In genomic region chr19:19427302-19427701, GRCh38 we compare ENCODE assay signal across 29 cellular contexts. TPM values are rescaled to one million over a fixed set of nuclear protein-coding genes. Genes with fewer than 3 reads are reported as not detected.
DNase-seq lines count a peak whose midpoint lies in the region; ATAC-seq and TF ChIP-seq lines count a peak whose summit lies in the region.
"Had no signal": no experiment of that assay in that cellular context is flagged by ENCODE, and none has a peak within 500 bp of the region (broad histone marks: within the 10 kb centered on the region; RNA-seq: fewer than 3 reads in every experiment).

No MANE protein-coding gene starts in this region.

- POLR2A ChIA-PET in CD4-positive, alpha-beta memory T cell (lab: Charles Lee; ENCODE audit: partially characterized antibody) = interaction anchor here (0.6 kb wide), 1 partner anchor 60 kb away, joined by 3 read pairs; no protein-coding TSS in a partner anchor

- peaks cover 84% of the 10 kb centered on the region for H3K4me1 ChIP-seq in CD4-positive, alpha-beta memory T cell (ENCODE audit: insufficient read depth, low read length)
- peaks cover 18% of the 10 kb centered on the region for H3K4me1 ChIP-seq in neural progenitor cell
- H3K4me1 ChIP-seq: A549, prostate gland had no signal

- peaks cover 92% of the 10 kb centered on the region for H4K20me1 ChIP-seq in neural progenitor cell (ENCODE audit: low read depth)

- peak overlapping the region; percentile 73 for H3K27ac Mint-ChIP-seq in activated T-cell treated with anti-CD3 and anti-CD28 coated beads, Interleukin-2, amount 50 U/mL, for 24 hours
- peak overlapping the region in 6 of 7 donors; percentile 47 to 79 (median 58) for H3K27ac Mint-ChIP-seq in CD4-positive, alpha-beta memory T cell
- H3K27ac Mint-ChIP-seq in brain (peak overlapping the region in 4 of 5 experiments; percentile 10 to 84 (median 34)), neural progenitor cell (peak overlapping the region; percentile 20)

- no peak overlapping the region for H3K27ac ChIP-seq in CD4-positive, alpha-beta memory T cell (ENCODE audit: low read depth, low read length)
- H3K27ac ChIP-seq in neural progenitor cell = no peak overlapping the region
- H3K27ac ChIP-seq: A549, prostate gland, tibial nerve had no signal

- peaks cover 100% of the 10 kb centered on the region for H3K79me2 ChIP-seq in neural progenitor cell (ENCODE audit: low read depth)

- intact Hi-C loops in CD4-positive, alpha-beta memory T cell (cut with micrococcal nuclease) = no loop called here

- no peaks in the 10 kb centered on the region for H3K27me3 Mint-ChIP-seq in activated T-cell treated with anti-CD3 and anti-CD28 coated beads, Interleukin-2, amount 50 U/mL, for 24 hours
- H3K27me3 Mint-ChIP-seq in CD4-positive, alpha-beta memory T cell = no peaks in the 10 kb centered on the region
- no peaks in the 10 kb centered on the region for H3K27me3 Mint-ChIP-seq in brain
- H3K27me3 Mint-ChIP-seq in neural progenitor cell (ENCODE audit: insufficient read depth, low read depth) = no peaks in the 10 kb centered on the region

- no peak for DNase-seq in activated T-cell treated with anti-CD3 and anti-CD28 coated beads, Interleukin-2, amount 50 U/mL, for 24 hours
- DNase-seq in activated T-cell treated with anti-CD3 and anti-CD28 coated beads, Interleukin-2, amount 50 U/mL, for 48 hours = no peak
- DNase-seq in CD4-positive, alpha-beta memory T cell = no peak
- no peak for DNase-seq in neural progenitor cell (ENCODE audit: low spot score)
- no peak for DNase-seq in HPDE6-E6E7 (ENCODE audit: extremely low spot score)
- no peak for DNase-seq in cortex of kidney (lab: John Stamatoyannopoulos, UW)
- DNase-seq: activated CD4-positive, alpha-beta T cell treated with anti-CD3 and anti-CD28 coated beads, Interleukin-2, amount 50 U/mL, for 1 hour; activated effector memory CD4-positive, alpha-beta T cell treated with anti-CD3 and anti-CD28 coated beads, Interleukin-2, amount 50 U/mL, for 16 hours; amygdala; COR-L47; effector CD8-positive, alpha-beta T cell; foreskin fibroblast; GDM1; H7; KBM-7; mucosa of descending colon; NCI-H1105; NCI-H2029; nucleus accumbens; SIG-M5; SW 1271 had no signal

- TF ChIP-seq CTCF in brain (conservative IDR thresholded peaks at IDR 0.05) (no peak), neural progenitor cell (IDR thresholded peaks at IDR 0.05) (no peak)

- CTCF ChIA-PET in CD4-positive, alpha-beta memory T cell (lab: Charles Lee; ENCODE audit: partially characterized antibody) = no interaction called here

- no peaks in the 10 kb centered on the region for H3K9me3 Mint-ChIP-seq in activated T-cell treated with anti-CD3 and anti-CD28 coated beads, Interleukin-2, amount 50 U/mL, for 24 hours
- peaks cover 0 to 2% (median 0%) of the 10 kb centered on the region in 8 donors for H3K9me3 Mint-ChIP-seq in CD4-positive, alpha-beta memory T cell
- H3K9me3 Mint-ChIP-seq in brain = peaks cover 0 to 2% (median 0%) of the 10 kb centered on the region in 5 experiments
- H3K9me3 Mint-ChIP-seq in neural progenitor cell = no peaks in the 10 kb centered on the region

- no peak overlapping the region for H3K4me3 Mint-ChIP-seq in activated T-cell treated with anti-CD3 and anti-CD28 coated beads, Interleukin-2, amount 50 U/mL, for 24 hours
- H3K4me3 Mint-ChIP-seq in CD4-positive, alpha-beta memory T cell = no peak overlapping the region
- H3K4me3 Mint-ChIP-seq in brain (no peak overlapping the region), neural progenitor cell (no peak overlapping the region)

- H3K9me3 ChIP-seq in CD4-positive, alpha-beta memory T cell (ENCODE audit: control insufficient read depth in 1 of 2, low read length in 2 of 2) = no peaks in the 10 kb centered on the region
- H3K9me3 ChIP-seq in neural progenitor cell (ENCODE audit: low read depth) = no peaks in the 10 kb centered on the region
- H3K9me3 ChIP-seq: A549, mucosa of descending colon, prostate gland, tibial nerve had no signal

- H3K4me1 Mint-ChIP-seq in activated T-cell treated with anti-CD3 and anti-CD28 coated beads, Interleukin-2, amount 50 U/mL, for 24 hours (ENCODE audit: low read depth) = peaks cover 85% of the 10 kb centered on the region
- peaks cover 42 to 100% (median 74%) of the 10 kb centered on the region in 4 donors for H3K4me1 Mint-ChIP-seq in CD4-positive, alpha-beta memory T cell
- H3K4me1 Mint-ChIP-seq in brain (peaks cover 36% of the 10 kb centered on the region), neural progenitor cell (peaks cover 9% of the 10 kb centered on the region)

- no peaks in the 10 kb centered on the region for H3K36me3 ChIP-seq in CD4-positive, alpha-beta memory T cell (ENCODE audit: insufficient read depth, low read length)
- no peaks in the 10 kb centered on the region for H3K36me3 ChIP-seq in neural progenitor cell
- H3K36me3 ChIP-seq: prostate gland had no signal

- peaks cover 68% of the 10 kb centered on the region for H3K36me3 Mint-ChIP-seq in activated T-cell treated with anti-CD3 and anti-CD28 coated beads, Interleukin-2, amount 50 U/mL, for 24 hours (ENCODE audit: low read depth)
- H3K36me3 Mint-ChIP-seq in CD4-positive, alpha-beta memory T cell = peaks cover 0 to 12% of the 10 kb centered on the region in 2 donors
- H3K36me3 Mint-ChIP-seq in brain (peaks cover 14% of the 10 kb centered on the region), neural progenitor cell (peaks cover 18% of the 10 kb centered on the region)

- no peak overlapping the region for H3K4me2 ChIP-seq in neural progenitor cell
- H3K4me2 ChIP-seq: A549 had no signal

- H3K4me3 ChIP-seq in CD4-positive, alpha-beta memory T cell (ENCODE audit: low read length in 2 of 2) = no peak overlapping the region
- no peak overlapping the region for H3K4me3 ChIP-seq in neural progenitor cell
- H3K4me3 ChIP-seq: A549, lung, mucosa of descending colon, prostate gland, tibial nerve had no signal

- no peaks in the 10 kb centered on the region for H3F3A ChIP-seq in neural progenitor cell (ENCODE audit: low read depth)

- no peaks in the 10 kb centered on the region for H3K27me3 ChIP-seq in CD4-positive, alpha-beta memory T cell (ENCODE audit: insufficient read depth, low read length)
- no peaks in the 10 kb centered on the region for H3K27me3 ChIP-seq in neural progenitor cell
- H3K27me3 ChIP-seq: tibial nerve had no signal

- no peak overlapping the region for H2AFZ ChIP-seq in neural progenitor cell (replicated peaks)

- no peak for ATAC-seq in GM19395 (IDR thresholded peaks at IDR 0.05; ENCODE audit: unreplicated experiment)
- ATAC-seq: A549, esophagus mucosa, mucosa of descending colon, Panc1 had no signal

- H3K9ac ChIP-seq in neural progenitor cell = no peak overlapping the region

RNA-seq across cellular contexts. Expression of gene GATAD2A, which starts 21.8 kb away (rescaled TPM):
- 100 to 1,000 TPM; 101 to 108 TPM for total RNA-seq in CD4-positive, alpha-beta memory T cell
- 10 to 100 TPM in 1 of 2 donors, 1 to 10 TPM in 1; 3.8 to 30.6 TPM for polyA plus RNA-seq in CD4-positive, alpha-beta memory T cell
- 40.0 TPM for polyA plus RNA-seq in brain (ENCODE audit: insufficient read depth, low read depth, low replicate concordance)
- 37.9 and 49.8 TPM in 2 replicates for total RNA-seq in neural progenitor cell (ENCODE audit: low replicate concordance)

Comparison
In these comparisons a context has a peak if more than half of its experiments do, and no peak if none do; other contexts are left out.
1. H3K27ac Mint-ChIP-seq: peak in every context shown above with its lines; median percentile 73 in activated T-cell treated with anti-CD3 and anti-CD28 coated beads, Interleukin-2, amount 50 U/mL, for 24 hours; 58 in CD4-positive, alpha-beta memory T cell; 34 in brain; 20 in neural progenitor cell.